ENCODE assay signal across 20 cellular contexts in genomic region chr4:83660578-83660977, GRCh38.
DNase-seq lines count a peak whose midpoint lies in the region; ATAC-seq, FAIRE-seq and TF ChIP-seq lines count a peak whose summit lies in the region.
"Had no signal": no experiment of that assay in that cellular context is flagged by ENCODE, and none has a peak within 500 bp of the region (broad histone marks: within the 10 kb centered on the region; RNA-seq: fewer than 3 reads in every experiment).

No MANE protein-coding gene starts in this region.

- no peaks in the 10 kb centered on the region for H3K36me3 Mint-ChIP-seq in T-helper 17 cell (ENCODE audit: low read depth)
- H3K36me3 Mint-ChIP-seq: CD4-positive, alpha-beta memory T cell; IgD-negative memory B cell had no signal

- H3K9ac ChIP-seq in endothelial cell of umbilical vein (replicated peaks; ENCODE audit: extremely low read depth, insufficient read depth, low read length) = no peak overlapping the region

- TF ChIP-seq POLR2A in endothelial cell of umbilical vein (IDR thresholded peaks at IDR 0.05; ENCODE audit: low read depth, low read length) (no peak), spleen (IDR thresholded peaks at IDR 0.05) (no peak)

- no peak for TF ChIP-seq CTCF in endothelial cell of umbilical vein (IDR thresholded peaks at IDR 0.05; ENCODE audit: extremely low read depth in 1 of 2, insufficient read depth in 1 of 2, low read depth in 1 of 2, low read length in 2 of 2)
- TF ChIP-seq CTCF in spleen (IDR thresholded peaks at IDR 0.05 in 8 of 11, conservative IDR thresholded peaks at IDR 0.05 in 3 of 11) = no peak

- H3K4me1 ChIP-seq in endothelial cell of umbilical vein (ENCODE audit: control insufficient read depth, extremely low read depth, insufficient read depth, low read length) (peaks cover 8% of the 10 kb centered on the region), spleen (peaks cover 0 to 8% (median 0%) of the 10 kb centered on the region in 6 donors)
- H3K4me1 ChIP-seq: BE2C had no signal

- no peaks in the 10 kb centered on the region for H3K79me2 ChIP-seq in endothelial cell of umbilical vein (ENCODE audit: control insufficient read depth, insufficient read depth, low read length)

- peaks cover 4% of the 10 kb centered on the region for H3K27me3 Mint-ChIP-seq in T-helper 17 cell

- WGBS in spleen, 5 donors = 30 to 35% (median 32%) methylated on average over 2 of the region's 2 CpGs

- no peaks in the 10 kb centered on the region for H4K20me1 ChIP-seq in endothelial cell of umbilical vein (replicated peaks; ENCODE audit: control insufficient read depth, extremely low read depth, insufficient read depth, low read length)

- no peak overlapping the region for H3K4me3 Mint-ChIP-seq in T-helper 17 cell
- H3K4me3 Mint-ChIP-seq: GM23338 had no signal

- H3K9me3 ChIP-seq in T-helper 17 cell (ENCODE audit: control insufficient read depth, low read length, poor library complexity, severe bottlenecking) (no peaks in the 10 kb centered on the region), endothelial cell of umbilical vein (replicated peaks; ENCODE audit: control insufficient read depth, insufficient read depth, low read length) (no peaks in the 10 kb centered on the region), spleen (no peaks in the 10 kb centered on the region)
- H3K9me3 ChIP-seq: BE2C had no signal

- peak overlapping the region; percentile 59 for H3K27ac Mint-ChIP-seq in T-helper 17 cell
- H3K27ac Mint-ChIP-seq: GM23338, IgD-negative memory B cell had no signal

- peaks cover 10% of the 10 kb centered on the region for H3K4me1 Mint-ChIP-seq in T-helper 17 cell

- dilution Hi-C loops in endothelial cell of umbilical vein (cut with MboI; ENCODE audit: extremely low pct_ligation_motif_present, low sequenced_read_pairs) = no loop called here

- H3K36me3 ChIP-seq in endothelial cell of umbilical vein (ENCODE audit: control insufficient read depth in 2 of 2, extremely low read depth in 1 of 2, insufficient read depth in 2 of 2, low read length in 2 of 2) (no peaks in the 10 kb centered on the region), spleen (no peaks in the 10 kb centered on the region)
- H3K36me3 ChIP-seq: BE2C had no signal

- POLR2A ChIA-PET in endothelial cell of umbilical vein (lab: Charles Lee) = no interaction called here

- BruUV-seq in endothelial cell of umbilical vein (replicated peaks; lab: Mats Ljungman, UMichigan) = no TSS peak

- H3K27me3 ChIP-seq in endothelial cell of umbilical vein (ENCODE audit: control insufficient read depth in 2 of 2, insufficient read depth in 2 of 2, low read length in 2 of 2) = no peaks in the 10 kb centered on the region
- H3K27me3 ChIP-seq in spleen (replicated peaks in 1 of 7) = peaks cover 0 to under 1% (median 0%) of the 10 kb centered on the region in 7 donors
- H3K27me3 ChIP-seq: BE2C had no signal

- H3K27ac ChIP-seq in endothelial cell of umbilical vein (ENCODE audit: insufficient read depth, low read depth, low read length) = no peak overlapping the region
- H3K27ac ChIP-seq in spleen = no peak overlapping the region

- H3K4me2 ChIP-seq in endothelial cell of umbilical vein (ENCODE audit: insufficient read depth, low read length) = no peak overlapping the region

- CTCF ChIA-PET in endothelial cell of umbilical vein (lab: Charles Lee) = no interaction called here

- FAIRE-seq in endothelial cell of umbilical vein (lab: Jason Lieb, UNC) = peak; percentile 55
- FAIRE-seq: A204.1, H54, HepG2 had no signal

- DNase-seq in Jurkat, Clone E6-1 (ENCODE audit: low read depth, low spot score) = peak; percentile 30
- no peak for DNase-seq in T-helper 17 cell
- no peak for DNase-seq in endothelial cell of umbilical vein (ENCODE audit: low read depth, low spot score)
- DNase-seq in spleen = no peak
- DNase-seq in stimulated activated CD4-positive, alpha-beta T cell treated with anti-CD3 and anti-CD28 coated beads, Interleukin-4, amount 100 ng/mL, for 4 hours = no peak
- DNase-seq in Right ventricle myocardium superior = no peak
- DNase-seq: ACHN, BE2C, C1 segment of cervical spinal cord, Calu3, DMS79 treated with DMSO at 0.1 percent for 48 hours, GF-D8, HCEC 1CT had no signal

- no peak overlapping the region for H3K4me3 ChIP-seq in Jurkat, Clone E6-1 (ENCODE audit: low read length)
- H3K4me3 ChIP-seq in endothelial cell of umbilical vein (replicated peaks in 1 of 3; ENCODE audit: insufficient read depth in 1 of 3, low read depth in 1 of 3, low read length in 3 of 3) (no peak overlapping the region), spleen (no peak overlapping the region)
- H3K4me3 ChIP-seq: GM23338 had no signal

- intact Hi-C loops in endothelial cell of umbilical vein (cut with micrococcal nuclease) (no loop called here), spleen (cut with DNase I; ENCODE audit: low total_unique reads) (no loop called here), Right ventricle myocardium superior (cut with DNase I) (no loop called here)

- H2AFZ ChIP-seq in endothelial cell of umbilical vein (ENCODE audit: low read depth, low read length) = no peak overlapping the region
- H2AFZ ChIP-seq: GM23338 had no signal

- no peaks in the 10 kb centered on the region for H3K9me1 ChIP-seq in endothelial cell of umbilical vein (replicated peaks; ENCODE audit: control insufficient read depth, extremely low read depth, insufficient read depth, low read length)

- ATAC-seq in T-helper 17 cell (peak; percentile 49), Right ventricle myocardium superior (ENCODE audit: poor library complexity) (no peak), HG03520 (IDR thresholded peaks at IDR 0.05; ENCODE audit: unreplicated experiment) (no peak)
- ATAC-seq: GM23338, HepG2 had no signal

TF ChIP-seq in endothelial cell of umbilical vein, 7 proteins besides CTCF, POLR2A, EP300 and RAD21:
- TF ChIP-seq FOS (IDR thresholded peaks at IDR 0.05; ENCODE audit: borderline replicate concordance, insufficient read depth, low read length) = no peak
- TF ChIP-seq MYC (IDR thresholded peaks at IDR 0.05; ENCODE audit: low read depth, low read length) = no peak
- no peak for TF ChIP-seq MAX (IDR thresholded peaks at IDR 0.05; ENCODE audit: insufficient read depth, insufficient read length)
- TF ChIP-seq EZH2 (IDR thresholded peaks at IDR 0.05; ENCODE audit: borderline replicate concordance, low read depth, low read length, severe bottlenecking) = no peak
- no peak for TF ChIP-seq POLR2AphosphoS5 (IDR thresholded peaks at IDR 0.05; ENCODE audit: insufficient read depth, low read depth, low read length)
- no peak for TF ChIP-seq GATA2 (IDR thresholded peaks at IDR 0.05; ENCODE audit: insufficient read depth, insufficient read length, low read depth, low read length)
- TF ChIP-seq JUN (IDR thresholded peaks at IDR 0.05; ENCODE audit: borderline replicate concordance, insufficient read depth, insufficient read length, low read depth) = no peak
